In the genomic region with DNA sequence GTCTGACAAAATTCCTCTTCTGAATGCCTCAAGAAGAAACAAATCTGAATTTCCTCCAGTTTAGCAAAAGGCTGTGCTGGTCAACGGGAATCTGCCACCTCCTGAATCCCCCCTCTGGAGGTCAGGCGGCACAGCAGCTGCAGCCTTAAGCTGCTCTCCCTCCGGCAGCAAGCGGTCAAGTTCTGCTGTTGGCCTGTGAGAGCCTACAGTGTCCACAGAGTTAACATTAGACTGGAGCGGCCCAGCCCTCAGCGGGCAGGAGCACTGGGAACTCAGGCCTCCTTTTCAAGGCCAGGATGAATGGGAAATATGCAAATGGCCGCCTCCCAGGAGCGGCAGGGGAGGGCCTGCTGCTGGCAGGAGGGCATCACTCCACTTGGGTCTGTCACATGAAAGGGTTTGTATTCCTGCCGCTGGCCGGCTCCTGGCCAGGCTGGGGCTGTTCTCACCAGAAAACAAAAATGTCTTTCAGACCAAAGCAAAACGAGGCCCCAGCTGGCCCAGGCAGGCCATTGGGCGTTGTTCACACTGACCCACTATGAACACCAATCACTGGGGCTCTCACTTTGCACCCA, we compare ENCODE assay signal across 11 cellular contexts. TPM values are rescaled to one million over a fixed set of nuclear protein-coding genes. Genes with fewer than 3 reads are reported as not detected.
DNase-seq lines count a peak whose midpoint lies in the region; FAIRE-seq lines count a peak whose summit lies in the region.
"Had no signal": no experiment of that assay in that cellular context is flagged by ENCODE, and none has a peak within 500 bp of the region (broad histone marks: within the 10 kb centered on the region; RNA-seq: fewer than 3 reads in every experiment).

No MANE protein-coding gene starts in this region.

- H3K27me3 ChIP-seq in SJCRH30 = no peaks in the 10 kb centered on the region

- H3K9me3 ChIP-seq in SJCRH30 (replicated peaks) = no peaks in the 10 kb centered on the region

- DNase-seq in SJCRH30 (peak; percentile 48 to 59), fibroblast of gingiva (ENCODE audit: low read depth) (peak; percentile 14), left kidney (ENCODE audit: low read depth, low spot score) (peak; percentile 67), substantia nigra (lab: John Stamatoyannopoulos, UW) (peak; percentile 64 to 99 (median 92)), glomerular visceral epithelial cell (ENCODE audit: extremely low spot score) (no peak), GM19239 (ENCODE audit: insufficient read length, low spot score) (no peak)
- DNase-seq in activated naive CD4-positive, alpha-beta T cell treated with Interleukin-2 at 50 U/mL for 16 hours = no peak
- DNase-seq: activated CD4-positive, alpha-beta T cell treated with anti-CD3 and anti-CD28 coated beads, Interleukin-2, amount 10 ng/mL, durations not matched to agents 24 days and 14 days; activated naive CD8-positive, alpha-beta T cell treated with anti-CD3 and anti-CD28 coated beads, Interleukin-2, amount 50 U/mL, for 24 hours; NCI-H146; RPMI8226 had no signal

- H3K4me1 ChIP-seq in SJCRH30 = peaks cover 14% of the 10 kb centered on the region; the same call in 1 of the 2 replicates

- H3K27ac ChIP-seq in SJCRH30 (no peak overlapping the region), substantia nigra (ENCODE audit: low read depth, low read length, poor library complexity, severe bottlenecking) (peak overlapping the region; percentile 90)

- FAIRE-seq in GM19239 (lab: Jason Lieb, UNC) = no peak

- H3K4me3 ChIP-seq in SJCRH30 = no peak overlapping the region

- no peaks in the 10 kb centered on the region for H3K36me3 ChIP-seq in SJCRH30

RNA-seq across cellular contexts. Expression of a gene that starts 8.2 kb away (rescaled TPM):
- not detected in 2 replicates for total RNA-seq in SJCRH30 (2014; rRNA removed; shearing (Covaris generic))

RNA-seq across cellular contexts. Expression of a gene that starts 57.2 kb away (rescaled TPM):
- not detected in 2 replicates for total RNA-seq in SJCRH30 (2014; rRNA removed; shearing (Covaris generic))

RNA-seq across cellular contexts. Expression of a gene that starts 57.8 kb away (rescaled TPM):
- not detected in 2 replicates for total RNA-seq in SJCRH30 (2014; rRNA removed; shearing (Covaris generic))
- total RNA-seq: activated CD4-positive, alpha-beta T cell treated with anti-CD3 and anti-CD28 coated beads, Interleukin-2, amount 10 ng/mL, durations not matched to agents 24 days and 14 days had no signal

Comparison
In these comparisons a context has a peak if more than half of its experiments do, and no peak if none do; other contexts are left out.
1. DNase-seq: peak in SJCRH30 (2 of 2), fibroblast of gingiva (single experiment), left kidney (single experiment) and substantia nigra (49 of 49); none in glomerular visceral epithelial cell (single experiment), GM19239 (single experiment) and activated naive CD4-positive, alpha-beta T cell treated with Interleukin-2 at 50 U/mL for 16 hours (single experiment).